ENCODE assay signal across 7 cellular contexts in the genomic region with DNA sequence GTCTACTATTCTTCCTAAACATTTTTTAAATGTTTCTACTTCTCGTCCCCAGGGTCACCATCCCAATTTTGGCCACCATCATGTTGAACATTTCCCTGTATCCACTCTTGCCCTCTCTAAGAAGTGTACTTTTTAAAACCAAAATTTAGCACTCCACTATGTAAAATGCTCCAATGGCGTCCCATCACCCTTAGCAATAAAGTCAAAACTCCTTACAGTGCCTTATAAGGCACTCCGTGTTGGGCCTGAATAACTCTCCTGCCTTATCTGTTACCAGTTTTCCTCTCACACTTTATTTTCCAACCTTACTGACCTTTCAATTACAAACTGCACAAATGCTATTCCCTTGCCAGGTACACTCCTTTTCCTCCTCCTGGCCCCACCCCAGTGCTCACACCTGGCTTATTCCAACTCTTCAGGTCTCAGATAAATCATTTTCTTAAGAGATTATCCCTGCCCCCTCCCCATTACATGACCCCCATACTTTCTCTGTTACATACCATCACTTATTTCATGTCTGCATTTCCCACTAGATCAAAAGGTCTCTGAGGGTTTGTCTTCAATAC. TPM values are rescaled to one million over a fixed set of nuclear protein-coding genes. Genes with fewer than 3 reads are reported as not detected.
DNase-seq lines count a peak whose midpoint lies in the region; ATAC-seq and TF ChIP-seq lines count a peak whose summit lies in the region.

No MANE protein-coding gene starts in this region.

- 0 out of 5 replicates have a peak, but pooled peaks cover 0 to 2% of the 10 kb centered on the region in 2 experiments for H3K9me3 Mint-ChIP-seq in H9

- H3K36me3 Mint-ChIP-seq in H9 (ENCODE audit: insufficient read depth in 1 of 3, low read depth in 3 of 3): peaks cover 0 to 9% (median 8%) of the 10 kb centered on the region in 3 experiments

- H3K23ac ChIP-seq in H9 (ENCODE audit: insufficient read length, low read depth, low read length): no peak overlapping the region

- TF ChIP-seq CTCF in H9 (conservative IDR thresholded peaks at IDR 0.05) (no peak), fibroblast of mammary gland (conservative IDR thresholded peaks at IDR 0.05; ENCODE audit: control insufficient read depth, insufficient read depth, low read depth, low read length) (no peak)

- no peak overlapping the region for H2BK12ac ChIP-seq in H9 (ENCODE audit: insufficient read length, low read depth, low read length)

- no peaks in the 10 kb centered on the region for H4K20me1 ChIP-seq in H9 (ENCODE audit: control insufficient read depth, insufficient read depth, insufficient read length)

- no peak overlapping the region for H4K91ac ChIP-seq in H9 (ENCODE audit: insufficient read length, low read depth, low read length)

- H2BK120ac ChIP-seq in H9 (ENCODE audit: low read depth, low read length, poor library complexity, severe bottlenecking): no peak overlapping the region

- no peak overlapping the region for H3K27ac ChIP-seq in H9 (ENCODE audit: insufficient read length, low read depth, low read length)
- H3K27ac ChIP-seq in SJSA1: no peak overlapping the region

- H3K4me3 ChIP-seq in SJSA1 (peak overlapping the region; percentile 87), fibroblast of mammary gland (ENCODE audit: control insufficient read depth, low read depth, low read length) (peak overlapping the region; percentile 91), skeletal muscle satellite cell (ENCODE audit: low read length) (peak overlapping the region; percentile 77)

- H2BK20ac ChIP-seq in H9 (ENCODE audit: low read depth, low read length, poor library complexity, severe bottlenecking): no peak overlapping the region

- H3K14ac ChIP-seq in H9 (ENCODE audit: insufficient read depth, low read length): no peak overlapping the region

- peaks cover 6% of the 10 kb centered on the region for H3K79me1 ChIP-seq in H9 (ENCODE audit: insufficient read depth, low read depth, low read length, poor library complexity, severe bottlenecking)

- no peak overlapping the region for H4K8ac ChIP-seq in H9 (replicated peaks; ENCODE audit: insufficient read length, low read depth, low read length)

- no peak overlapping the region for H3K4ac ChIP-seq in H9 (ENCODE audit: low read depth, low read length)

- H3K9ac ChIP-seq in H9 (ENCODE audit: extremely low read depth, insufficient read length, low read length) (no peak overlapping the region), skeletal muscle satellite cell (ENCODE audit: low read depth, low read length) (peak overlapping the region; percentile 88)

- H3K56ac ChIP-seq in H9 (ENCODE audit: insufficient read length, low read depth, low read length): no peak overlapping the region

- H3K9me3 ChIP-seq in H9 (ENCODE audit: control insufficient read depth, low read depth, low read length) (no peaks in the 10 kb centered on the region), SJSA1 (replicated peaks) (no peaks in the 10 kb centered on the region), skeletal muscle satellite cell (replicated peaks; ENCODE audit: low read length) (no peaks in the 10 kb centered on the region)

- peak overlapping the region; percentile 73 to 86 for H3K4me3 Mint-ChIP-seq in H9

- H3K4me1 ChIP-seq in H9 (ENCODE audit: insufficient read depth, low read length) (no peaks in the 10 kb centered on the region), SJSA1 (replicated peaks) (peaks cover 13% of the 10 kb centered on the region), skeletal muscle satellite cell (ENCODE audit: control insufficient read depth, insufficient read depth, low read length) (peaks cover 15% of the 10 kb centered on the region)

- H3K23me2 ChIP-seq in H9 (ENCODE audit: insufficient read length, low read depth, low read length, poor library complexity, severe bottlenecking): peaks cover 8% of the 10 kb centered on the region

- H3K4me2 ChIP-seq in H9 (ENCODE audit: insufficient read depth, insufficient read length, low read length) (peak overlapping the region; percentile 46), skeletal muscle satellite cell (ENCODE audit: low read length) (peak overlapping the region; percentile 76)

- no peak overlapping the region for H2AK5ac ChIP-seq in H9 (ENCODE audit: insufficient read length, low read length)

- no peak overlapping the region for H4K5ac ChIP-seq in H9 (ENCODE audit: insufficient read length, low read depth, low read length)

- H3K27me3 ChIP-seq in H9 (ENCODE audit: insufficient read depth, low read length) (no peaks in the 10 kb centered on the region), SJSA1 (replicated peaks) (no peaks in the 10 kb centered on the region), skeletal muscle satellite cell (ENCODE audit: control insufficient read depth, insufficient read depth, low read length) (no peaks in the 10 kb centered on the region)

- no peak for DNase-seq in H9
- DNase-seq in SJSA1 (ENCODE audit: low read depth in 1 of 2, low spot score in 2 of 2): no peak
- DNase-seq in fibroblast of mammary gland (ENCODE audit: low read depth): no peak
- no peak for DNase-seq in NCI-H2081 (lab: John Stamatoyannopoulos, UW)

- H3K79me2 ChIP-seq in H9 (ENCODE audit: insufficient read depth, low read length): no peaks in the 10 kb centered on the region

- no peaks in the 10 kb centered on the region for H3K27me3 Mint-ChIP-seq in H9 (ENCODE audit: low read depth)

- ATAC-seq in GM18873 (IDR thresholded peaks at IDR 0.05; ENCODE audit: low FRiP score, unreplicated experiment) (no peak), GM18511 (IDR thresholded peaks at IDR 0.05; ENCODE audit: unreplicated experiment) (no peak)

- no peak overlapping the region for H3T11ph ChIP-seq in H9 (ENCODE audit: low read length)

- peaks cover 23 to 26% of the 10 kb centered on the region in 2 experiments for H3K4me1 Mint-ChIP-seq in H9

- H3K18ac ChIP-seq in H9 (ENCODE audit: insufficient read length, low read depth, low read length): no peak overlapping the region

- H3K36me3 ChIP-seq in SJSA1 (peaks cover 12% of the 10 kb centered on the region; the same call in 1 of the 2 replicates), skeletal muscle satellite cell (ENCODE audit: insufficient read depth, low read length) (no peaks in the 10 kb centered on the region)

- no CpG with 5 or more reads among the region's 3 CpGs for WGBS in H9 (ENCODE audit: extremely low coverage, insufficient read length, low lambda C conversion rate)

- no peak overlapping the region for H2AFZ ChIP-seq in H9 (ENCODE audit: low read length)

- no peak overlapping the region; a peak in 1 of 7 replicates for H3K27ac Mint-ChIP-seq in H9

- H2BK15ac ChIP-seq in H9 (ENCODE audit: low read depth, low read length): no peak overlapping the region

- no peak overlapping the region for H2BK5ac ChIP-seq in H9 (ENCODE audit: insufficient read length, low read length)

RNA-seq across cellular contexts. Expression of a gene that starts 1.3 kb away (rescaled TPM):
- 13.9 and 14.6 TPM in 2 replicates for total RNA-seq in H9 (2021)
- 16.6 and 21.5 TPM in 2 replicates for total RNA-seq in SJSA1 (2014; rRNA removed; shearing (Covaris generic))
- total RNA-seq in skeletal muscle satellite cell (2012; rRNA removed): 14.7 and 15.9 TPM in 2 replicates
